Comparison of ENCODE assay signal across 8 cellular contexts in the genomic region with DNA sequence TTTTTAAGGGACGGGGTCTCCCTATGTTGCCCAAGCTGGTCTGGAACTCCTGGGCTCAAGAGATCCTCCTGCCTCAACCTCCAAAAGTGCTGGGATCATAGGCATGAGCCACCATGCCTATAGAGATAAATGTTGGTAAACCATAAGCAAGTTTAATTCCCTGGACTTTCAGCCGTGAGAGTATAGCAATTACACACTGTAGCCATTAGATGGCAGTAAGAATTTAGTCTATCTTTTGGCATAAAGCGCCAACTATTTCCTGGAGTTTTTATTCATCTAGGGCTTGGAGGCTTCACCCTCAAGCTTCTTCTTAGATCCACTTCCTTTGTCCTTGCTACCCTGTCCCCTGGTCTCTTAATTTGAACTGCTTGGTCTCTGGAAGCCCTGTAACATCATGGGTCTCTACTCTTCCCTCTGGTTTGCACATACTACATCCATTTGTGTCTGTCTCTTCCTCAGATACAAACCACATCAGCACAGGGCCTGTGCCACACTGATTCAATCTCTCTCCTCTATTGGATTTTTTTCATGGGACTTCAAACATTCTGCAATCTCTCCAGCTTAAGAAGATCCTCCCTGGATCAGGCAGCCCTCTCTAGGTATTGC. TPM values are rescaled to one million over a fixed set of nuclear protein-coding genes. Genes with fewer than 3 reads are reported as not detected.
DNase-seq lines count a peak whose midpoint lies in the region; ATAC-seq and TF ChIP-seq lines count a peak whose summit lies in the region.

No MANE protein-coding gene starts in this region.

- POLR2A ChIA-PET in naive thymus-derived CD4-positive, alpha-beta T cell (lab: Charles Lee): interaction anchor here (0.6 to 2.8 kb wide), 2 partner anchors 76 to 94 kb away, joined by 3 to 9 read pairs; partner anchors contain the start of gene EIF3F

- TF ChIP-seq CTCF in 22Rv1 (IDR thresholded peaks at IDR 0.05): peak; percentile 76

- H3K9me3 Mint-ChIP-seq in naive thymus-derived CD4-positive, alpha-beta T cell: peaks cover 0 to 5% (median 0%) of the 10 kb centered on the region in 11 donors

- intact Hi-C loops in naive thymus-derived CD4-positive, alpha-beta T cell (cut with micrococcal nuclease): loop anchor here (1.0 to 2.0 kb wide), 2 partner anchors 94 to 206 kb away; partner anchors contain the start of gene EIF3F (in 2 of the 2)

- no peaks in the 10 kb centered on the region for H3K9me3 ChIP-seq in naive thymus-derived CD4-positive, alpha-beta T cell (ENCODE audit: control insufficient read depth in 2 of 3, low read length in 3 of 3)
- H3K9me3 ChIP-seq in effector memory CD4-positive, alpha-beta T cell (ENCODE audit: control insufficient read depth, low read length): no peaks in the 10 kb centered on the region

- peak; percentile 83 for DNase-seq in ELR (ENCODE audit: low read depth)
- DNase-seq in H4 (ENCODE audit: low spot score): peak; percentile 76
- DNase-seq in KG1 (lab: John Stamatoyannopoulos, UW): peak; percentile 6
- peak; percentile 56 for DNase-seq in SIG-M5 treated with dmso at 0.1 percent for 504 hours (lab: John Stamatoyannopoulos, UW; ENCODE audit: unreplicated experiment)
- peak; percentile 57 for DNase-seq in epidermal melanocyte (ENCODE audit: insufficient read length, low spot score)
- peak in 6 of 9 donors; percentile 26 to 46 (median 40) for DNase-seq in naive thymus-derived CD4-positive, alpha-beta T cell
- no peak for DNase-seq in effector memory CD4-positive, alpha-beta T cell

- H3K27me3 ChIP-seq in naive thymus-derived CD4-positive, alpha-beta T cell (ENCODE audit: control insufficient read depth in 2 of 2, insufficient read depth in 2 of 2, low read length in 2 of 2): no peaks in the 10 kb centered on the region
- H3K27me3 ChIP-seq in effector memory CD4-positive, alpha-beta T cell (replicated peaks; ENCODE audit: control insufficient read depth, insufficient read depth, low read length, poor library complexity, severe bottlenecking): no peaks in the 10 kb centered on the region

- H3K4me3 ChIP-seq in naive thymus-derived CD4-positive, alpha-beta T cell (ENCODE audit: low read length): no peak overlapping the region
- H3K4me3 ChIP-seq in effector memory CD4-positive, alpha-beta T cell (ENCODE audit: insufficient read depth, low read depth, low read length, poor library complexity, severe bottlenecking): no peak overlapping the region

- no peaks in the 10 kb centered on the region for H3K36me3 Mint-ChIP-seq in naive thymus-derived CD4-positive, alpha-beta T cell

- no peaks in the 10 kb centered on the region for H3K36me3 ChIP-seq in naive thymus-derived CD4-positive, alpha-beta T cell (ENCODE audit: control insufficient read depth in 2 of 3, insufficient read depth in 3 of 3, low read length in 3 of 3)
- H3K36me3 ChIP-seq in effector memory CD4-positive, alpha-beta T cell (ENCODE audit: control insufficient read depth, insufficient read depth, low read length): no peaks in the 10 kb centered on the region

- no peaks in the 10 kb centered on the region for H3K4me1 ChIP-seq in naive thymus-derived CD4-positive, alpha-beta T cell (ENCODE audit: control insufficient read depth in 2 of 2, insufficient read depth in 2 of 2, low read length in 2 of 2)
- no peaks in the 10 kb centered on the region for H3K4me1 ChIP-seq in effector memory CD4-positive, alpha-beta T cell (ENCODE audit: control insufficient read depth, insufficient read depth, low read length, poor library complexity, severe bottlenecking)

- ATAC-seq in naive thymus-derived CD4-positive, alpha-beta T cell: peak; percentile 67

- H3K27me3 Mint-ChIP-seq in naive thymus-derived CD4-positive, alpha-beta T cell: peaks cover 4 to 22% (median 9%) of the 10 kb centered on the region in 5 donors

- peaks cover 0 to 7% (median 3%) of the 10 kb centered on the region in 7 donors for H3K4me1 Mint-ChIP-seq in naive thymus-derived CD4-positive, alpha-beta T cell

- no peak overlapping the region for H3K27ac Mint-ChIP-seq in naive thymus-derived CD4-positive, alpha-beta T cell

- no peak overlapping the region for H3K27ac ChIP-seq in 22Rv1
- H3K27ac ChIP-seq in naive thymus-derived CD4-positive, alpha-beta T cell (ENCODE audit: low read depth, low read length): no peak overlapping the region
- no peak overlapping the region for H3K27ac ChIP-seq in effector memory CD4-positive, alpha-beta T cell (ENCODE audit: insufficient read depth, low read length, poor library complexity, severe bottlenecking)

- CTCF ChIA-PET in naive thymus-derived CD4-positive, alpha-beta T cell (lab: Charles Lee): interaction anchor here (0.9 to 3.2 kb wide), 6 partner anchors 91 to 322 kb away, joined by 3 to 25 read pairs (median 4); partner anchors contain the start of gene EIF3F

- H3K4me3 Mint-ChIP-seq in naive thymus-derived CD4-positive, alpha-beta T cell: no peak overlapping the region

RNA-seq across cellular contexts. Expression of gene OR10A6, which starts 38.2 kb away (rescaled TPM):
- not detected in 2 replicates for total RNA-seq in H4 (2014; rRNA removed; shearing (Covaris generic))
- total RNA-seq in naive thymus-derived CD4-positive, alpha-beta T cell: not detected
- polyA plus RNA-seq in naive thymus-derived CD4-positive, alpha-beta T cell: not detected

RNA-seq across cellular contexts. Expression of gene OR10A3, which starts 48.7 kb away (rescaled TPM):
- not detected in 2 replicates for total RNA-seq in H4 (2014; rRNA removed; shearing (Covaris generic))
- total RNA-seq in naive thymus-derived CD4-positive, alpha-beta T cell: not detected
- polyA plus RNA-seq in naive thymus-derived CD4-positive, alpha-beta T cell: not detected

Comparison
In these comparisons a context has a peak if more than half of its experiments do, and no peak if none do; other contexts are left out.
1. DNase-seq: peak in ELR (single experiment), H4 (single experiment), KG1 (single experiment), SIG-M5 treated with dmso at 0.1 percent for 504 hours (single experiment), epidermal melanocyte (single experiment) and naive thymus-derived CD4-positive, alpha-beta T cell (6 of 9); none in effector memory CD4-positive, alpha-beta T cell (0 of 3).